Comparison of ENCODE assay signal across 35 cellular contexts in the genomic region with DNA sequence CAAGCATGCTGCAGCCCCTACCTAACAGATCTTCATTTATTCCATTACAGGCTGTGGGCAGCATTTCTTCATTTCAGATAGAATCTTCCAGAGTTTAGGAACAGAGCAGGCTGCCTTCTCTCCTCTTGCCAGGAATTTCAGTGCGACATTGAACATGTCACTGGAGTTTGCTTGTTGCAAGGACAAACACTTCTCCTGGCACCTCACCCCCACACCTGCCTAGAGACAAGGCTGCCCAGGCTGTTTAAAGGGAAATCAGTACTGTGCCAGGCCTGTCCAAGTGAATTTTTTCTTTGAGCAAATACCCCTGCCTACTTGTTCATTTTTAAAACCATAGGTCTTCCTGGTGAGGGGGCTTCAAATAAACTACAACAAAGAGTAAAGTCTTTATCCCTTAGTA.
"Had no signal": no experiment of that assay in that cellular context is flagged by ENCODE, and none has a peak within 500 bp of the region (broad histone marks: within the 10 kb centered on the region; RNA-seq: fewer than 3 reads in every experiment).

No MANE protein-coding gene starts in this region.

- H3K4me3 Mint-ChIP-seq: activated CD4-positive, alpha-beta memory T cell treated with anti-CD3 and anti-CD28 coated beads, Interleukin-2, amount 10 ng/mL, durations not matched to agents 7 days and 5 days; activated CD4-positive, alpha-beta T cell treated with anti-CD3 and anti-CD28 coated beads for 36 hours; activated CD4-positive, alpha-beta T cell treated with anti-CD3 and anti-CD28 coated beads, Interleukin-2, amount 10 ng/mL, durations not matched to agents 7 days and 5 days; activated CD8-positive, alpha-beta memory T cell treated with anti-CD3 and anti-CD28 coated beads, Interleukin-2, amount 10 ng/mL, durations not matched to agents 7 days and 5 days; activated CD8-positive, alpha-beta T cell treated with anti-CD3 and anti-CD28 coated beads, Interleukin-2, amount 10 ng/mL, durations not matched to agents 7 days and 5 days; activated naive CD4-positive, alpha-beta T cell treated with anti-CD3 and anti-CD28 coated beads, Interleukin-2, amount 10 ng/mL, durations not matched to agents 7 days and 5 days; activated naive CD4-positive, alpha-beta T cell treated with anti-CD3 and anti-CD28 coated beads, Interleukin-2, amount 50 U/mL, for 24 hours; activated naive CD8-positive, alpha-beta T cell; activated naive CD8-positive, alpha-beta T cell treated with anti-CD3 and anti-CD28 coated beads, Interleukin-2, amount 10 ng/mL, durations not matched to agents 7 days and 5 days; activated naive CD8-positive, alpha-beta T cell treated with anti-CD3 and anti-CD28 coated beads, Interleukin-2, amount 50 U/mL, for 24 hours; activated T-cell treated with anti-CD3 and anti-CD28 coated beads, Interleukin-2, amount 50 U/mL, for 24 hours; T-helper 1 cell treated with Interleukin-12 subunit alpha and Interleukin-12 subunit beta and Interleukin-4 antibody, amounts not matched to agents 30 μg/mL and 1 μg/mL, for 36 hours; T-helper 2 cell treated with Interferon-gamma antibody and Interleukin-4, amounts not matched to agents 5 μg/mL and 100 μg/mL, for 36 hours had no signal

- H3K9me3 Mint-ChIP-seq: activated CD4-positive, alpha-beta T cell treated with anti-CD3 and anti-CD28 coated beads, Interleukin-2, amount 10 ng/mL, durations not matched to agents 7 days and 5 days; activated naive CD4-positive, alpha-beta T cell treated with anti-CD3 and anti-CD28 coated beads, Interleukin-2, amount 50 U/mL, for 24 hours; activated naive CD8-positive, alpha-beta T cell treated with anti-CD3 and anti-CD28 coated beads, Interleukin-2, amount 50 U/mL, for 24 hours; activated T-helper 2 cell treated with anti-CD3 and anti-CD28 coated beads, Interferon-gamma antibody, Interleukin-2, Interleukin-4, amounts not matched to agents 10 μg/mL and 5 μg/mL and 100 μg/mL, durations not matched to agents 14 hours and 24 hours and 36 hours; T-helper 1 cell treated with Interleukin-12 subunit alpha and Interleukin-12 subunit beta and Interleukin-4 antibody, amounts not matched to agents 30 μg/mL and 1 μg/mL, for 36 hours; T-helper 2 cell treated with Interferon-gamma antibody and Interleukin-4, amounts not matched to agents 5 μg/mL and 100 μg/mL, for 36 hours had no signal

- FAIRE-seq: TTC549 had no signal

- H3K27ac Mint-ChIP-seq: activated CD4-positive, alpha-beta memory T cell treated with anti-CD3 and anti-CD28 coated beads, Interleukin-2, amount 10 ng/mL, durations not matched to agents 7 days and 5 days; activated CD4-positive, alpha-beta T cell treated with anti-CD3 and anti-CD28 coated beads for 36 hours; activated CD4-positive, alpha-beta T cell treated with anti-CD3 and anti-CD28 coated beads, Interleukin-2, amount 10 ng/mL, durations not matched to agents 7 days and 5 days; activated CD8-positive, alpha-beta memory T cell treated with anti-CD3 and anti-CD28 coated beads, Interleukin-2, amount 10 ng/mL, durations not matched to agents 7 days and 5 days; activated CD8-positive, alpha-beta T cell treated with anti-CD3 and anti-CD28 coated beads, Interleukin-2, amount 10 ng/mL, durations not matched to agents 7 days and 5 days; activated naive CD4-positive, alpha-beta T cell treated with anti-CD3 and anti-CD28 coated beads, Interleukin-2, amount 10 ng/mL, durations not matched to agents 7 days and 5 days; activated naive CD4-positive, alpha-beta T cell treated with anti-CD3 and anti-CD28 coated beads, Interleukin-2, amount 50 U/mL, for 24 hours; activated naive CD8-positive, alpha-beta T cell; activated naive CD8-positive, alpha-beta T cell treated with anti-CD3 and anti-CD28 coated beads, Interleukin-2, amount 10 ng/mL, durations not matched to agents 7 days and 5 days; activated naive CD8-positive, alpha-beta T cell treated with anti-CD3 and anti-CD28 coated beads, Interleukin-2, amount 50 U/mL, for 24 hours; activated T-cell treated with anti-CD3 and anti-CD28 coated beads, Interleukin-2, amount 50 U/mL, for 24 hours; activated T-helper 2 cell treated with anti-CD3 and anti-CD28 coated beads, Interferon-gamma antibody, Interleukin-2, Interleukin-4, amounts not matched to agents 10 μg/mL and 5 μg/mL and 100 μg/mL, durations not matched to agents 14 hours and 24 hours and 36 hours; T-helper 1 cell treated with Interleukin-12 subunit alpha and Interleukin-12 subunit beta and Interleukin-4 antibody, amounts not matched to agents 30 μg/mL and 1 μg/mL, for 36 hours; T-helper 2 cell treated with Interferon-gamma antibody and Interleukin-4, amounts not matched to agents 5 μg/mL and 100 μg/mL, for 36 hours had no signal

- H3K27me3 Mint-ChIP-seq: activated CD4-positive, alpha-beta memory T cell treated with anti-CD3 and anti-CD28 coated beads, Interleukin-2, amount 10 ng/mL, durations not matched to agents 7 days and 5 days; activated CD4-positive, alpha-beta T cell treated with anti-CD3 and anti-CD28 coated beads for 36 hours; activated CD4-positive, alpha-beta T cell treated with anti-CD3 and anti-CD28 coated beads, Interleukin-2, amount 10 ng/mL, durations not matched to agents 7 days and 5 days; activated CD8-positive, alpha-beta memory T cell treated with anti-CD3 and anti-CD28 coated beads, Interleukin-2, amount 10 ng/mL, durations not matched to agents 7 days and 5 days; activated naive CD4-positive, alpha-beta T cell treated with anti-CD3 and anti-CD28 coated beads, Interleukin-2, amount 10 ng/mL, durations not matched to agents 7 days and 5 days; activated naive CD8-positive, alpha-beta T cell treated with anti-CD3 and anti-CD28 coated beads, Interleukin-2, amount 10 ng/mL, durations not matched to agents 7 days and 5 days; activated naive CD8-positive, alpha-beta T cell treated with anti-CD3 and anti-CD28 coated beads, Interleukin-2, amount 50 U/mL, for 24 hours; activated T-cell treated with anti-CD3 and anti-CD28 coated beads, Interleukin-2, amount 50 U/mL, for 24 hours had no signal

- H3K36me3 ChIP-seq: ascending aorta, brain microvascular endothelial cell, breast epithelium had no signal

- ATAC-seq: activated CD4-positive, alpha-beta T cell treated with anti-CD3 and anti-CD28 coated beads for 36 hours; activated CD4-positive, CD25-positive, alpha-beta regulatory T cell treated with anti-CD3 and anti-CD28 coated beads, Interleukin-2, amount 50 U/mL, for 24 hours; activated CD8-positive, alpha-beta memory T cell treated with anti-CD3 and anti-CD28 coated beads, Interleukin-2, amount 10 ng/mL, durations not matched to agents 7 days and 5 days; activated CD8-positive, alpha-beta T cell treated with anti-CD3 and anti-CD28 coated beads, Interleukin-2, amount 10 ng/mL, durations not matched to agents 7 days and 5 days; activated naive CD8-positive, alpha-beta T cell treated with anti-CD3 and anti-CD28 coated beads, Interleukin-2, amount 50 U/mL, for 24 hours had no signal

- DNase-seq: activated CD4-positive, alpha-beta memory T cell treated with anti-CD3 and anti-CD28 coated beads, Interleukin-2, amount 10 ng/mL, durations not matched to agents 7 days and 5 days; activated CD4-positive, alpha-beta T cell treated with anti-CD3 and anti-CD28 coated beads for 1 hour; activated CD4-positive, alpha-beta T cell treated with anti-CD3 and anti-CD28 coated beads for 36 hours; activated CD4-positive, alpha-beta T cell treated with anti-CD3 and anti-CD28 coated beads for 48 hours; activated CD4-positive, alpha-beta T cell treated with anti-CD3 and anti-CD28 coated beads, Interleukin-2, amount 10 ng/mL, durations not matched to agents 7 days and 5 days; activated CD4-positive, alpha-beta T cell treated with anti-CD3 and anti-CD28 coated beads, Interleukin-2, amount 50 U/mL, for 48 hours; activated CD4-positive, CD25-positive, alpha-beta regulatory T cell; activated CD8-positive, alpha-beta memory T cell treated with anti-CD3 and anti-CD28 coated beads for 24 hours; activated CD8-positive, alpha-beta memory T cell treated with anti-CD3 and anti-CD28 coated beads, Interleukin-2, amount 10 ng/mL, durations not matched to agents 7 days and 5 days; activated CD8-positive, alpha-beta memory T cell treated with anti-CD3 and anti-CD28 coated beads, Interleukin-2, amount 50 U/mL, for 48 hours; activated CD8-positive, alpha-beta T cell treated with anti-CD3 and anti-CD28 coated beads, Interleukin-2, amount 10 ng/mL, durations not matched to agents 7 days and 5 days; activated effector memory CD4-positive, alpha-beta T cell treated with Interleukin-2 at 50 U/mL for 16 hours; activated gamma-delta T cell; activated naive CD4-positive, alpha-beta T cell treated with anti-CD3 and anti-CD28 coated beads, Interleukin-2, amount 10 ng/mL, durations not matched to agents 7 days and 5 days; activated naive CD4-positive, alpha-beta T cell treated with Interleukin-2 at 50 U/mL for 16 hours; activated naive CD8-positive, alpha-beta T cell treated with anti-CD3 and anti-CD28 coated beads, Interleukin-2, amount 10 ng/mL, durations not matched to agents 7 days and 5 days; activated naive CD8-positive, alpha-beta T cell treated with anti-CD3 and anti-CD28 coated beads, Interleukin-2, amount 50 U/mL, for 24 hours; activated T-cell treated with anti-CD3 and anti-CD28 coated beads, Interleukin-2, amount 50 U/mL, for 24 hours; activated T-cell treated with anti-CD3 and anti-CD28 coated beads, Interleukin-2, amount 50 U/mL, for 48 hours; amygdala; brain microvascular endothelial cell; central memory CD4-positive, alpha-beta T cell; T-helper 1 cell; T-helper 2 cell; T-helper 9 cell had no signal

- H3K4me1 ChIP-seq: ascending aorta, breast epithelium had no signal

- H3K4me1 Mint-ChIP-seq: activated CD4-positive, alpha-beta memory T cell treated with anti-CD3 and anti-CD28 coated beads, Interleukin-2, amount 10 ng/mL, durations not matched to agents 7 days and 5 days; activated CD4-positive, alpha-beta T cell treated with anti-CD3 and anti-CD28 coated beads for 36 hours; activated CD4-positive, alpha-beta T cell treated with anti-CD3 and anti-CD28 coated beads, Interleukin-2, amount 10 ng/mL, durations not matched to agents 7 days and 5 days; activated CD8-positive, alpha-beta memory T cell treated with anti-CD3 and anti-CD28 coated beads, Interleukin-2, amount 10 ng/mL, durations not matched to agents 7 days and 5 days; activated naive CD4-positive, alpha-beta T cell treated with anti-CD3 and anti-CD28 coated beads, Interleukin-2, amount 10 ng/mL, durations not matched to agents 7 days and 5 days; activated naive CD4-positive, alpha-beta T cell treated with anti-CD3 and anti-CD28 coated beads, Interleukin-2, amount 50 U/mL, for 24 hours; activated naive CD8-positive, alpha-beta T cell treated with anti-CD3 and anti-CD28 coated beads, Interleukin-2, amount 10 ng/mL, durations not matched to agents 7 days and 5 days; activated naive CD8-positive, alpha-beta T cell treated with anti-CD3 and anti-CD28 coated beads, Interleukin-2, amount 50 U/mL, for 24 hours had no signal

- H3K36me3 Mint-ChIP-seq: activated CD8-positive, alpha-beta memory T cell treated with anti-CD3 and anti-CD28 coated beads, Interleukin-2, amount 10 ng/mL, durations not matched to agents 7 days and 5 days; activated naive CD4-positive, alpha-beta T cell treated with anti-CD3 and anti-CD28 coated beads, Interleukin-2, amount 10 ng/mL, durations not matched to agents 7 days and 5 days; activated naive CD4-positive, alpha-beta T cell treated with anti-CD3 and anti-CD28 coated beads, Interleukin-2, amount 50 U/mL, for 24 hours; activated naive CD8-positive, alpha-beta T cell; activated naive CD8-positive, alpha-beta T cell treated with anti-CD3 and anti-CD28 coated beads, Interleukin-2, amount 10 ng/mL, durations not matched to agents 7 days and 5 days had no signal

- H3K27ac ChIP-seq: ascending aorta, brain microvascular endothelial cell, breast epithelium, VCaP had no signal

- H3K27me3 ChIP-seq: ascending aorta, brain microvascular endothelial cell, breast epithelium had no signal

- H3K9me3 ChIP-seq: ascending aorta, breast epithelium had no signal

- H3K4me3 ChIP-seq: ascending aorta, breast epithelium had no signal
